21 cellular contexts compared by ENCODE assay signal in the genomic region with DNA sequence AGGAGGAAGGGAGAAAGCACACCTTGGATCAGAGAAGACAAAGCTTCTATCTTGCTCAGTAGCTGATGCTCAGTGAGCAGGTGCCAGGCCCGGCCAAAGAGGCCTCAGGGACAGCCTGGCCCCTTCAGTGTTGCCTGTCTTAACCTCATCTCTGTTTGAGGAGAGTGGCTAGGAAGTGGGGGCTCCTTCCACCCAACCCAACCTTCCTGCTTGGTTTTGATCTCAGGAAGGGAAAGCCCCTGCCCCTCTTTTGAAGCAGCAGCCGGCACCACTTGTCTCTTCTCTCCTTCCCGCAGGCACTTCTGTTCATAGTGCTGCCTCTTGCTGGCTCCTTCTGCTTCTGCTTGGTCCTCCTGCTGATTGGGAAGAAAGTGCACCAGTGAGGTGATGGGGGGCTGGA. TPM values are rescaled to one million over a fixed set of nuclear protein-coding genes. Genes with fewer than 3 reads are reported as not detected.
DNase-seq lines count a peak whose midpoint lies in the region; ATAC-seq, FAIRE-seq and TF ChIP-seq lines count a peak whose summit lies in the region.
"Had no signal": no experiment of that assay in that cellular context is flagged by ENCODE, and none has a peak within 500 bp of the region (broad histone marks: within the 10 kb centered on the region; RNA-seq: fewer than 3 reads in every experiment).

No MANE protein-coding gene starts in this region.

- H4K20me1 ChIP-seq in BLaER1 treated with 17β-estradiol and CSF1 and Interleukin-3, amounts not matched to agents 10 nM and 100 nM, result no peaks in the 10 kb centered on the region; a peak in 1 of 22 replicates

- H3K27ac ChIP-seq in BLaER1 treated with 17β-estradiol and CSF1 and Interleukin-3, amounts not matched to agents 10 nM and 100 nM, result peak overlapping the region in 6 of 11 experiments; percentile 15 to 99 (median 80); a peak in 10 of 22 replicates
- H3K27ac ChIP-seq: C4-2B had no signal

- no peaks in the 10 kb centered on the region for H3K36me3 Mint-ChIP-seq in activated CD4-positive, alpha-beta T cell treated with anti-CD3 and anti-CD28 coated beads for 36 hours (ENCODE audit: low read depth)

- H3K9me3 Mint-ChIP-seq in activated CD4-positive, alpha-beta T cell treated with anti-CD3 and anti-CD28 coated beads for 36 hours (ENCODE audit: low read depth), result no peaks in the 10 kb centered on the region
- H3K9me3 Mint-ChIP-seq: GM23338 had no signal

- H3K4me3 ChIP-seq in BLaER1 treated with 17β-estradiol and CSF1 and Interleukin-3, amounts not matched to agents 10 nM and 100 nM, result no peak overlapping the region; a peak in 1 of 20 replicates
- H3K4me3 ChIP-seq: GM23338, K562, MG63 had no signal

- POLR2A ChIA-PET in activated CD4-positive, alpha-beta T cell treated with anti-CD3 and anti-CD28 coated beads for 36 hours (lab: Charles Lee), result no interaction called here

- peaks cover 0 to 13% (median 0%) of the 10 kb centered on the region in 11 experiments; a peak in 3 of 22 replicates for H3K27me3 ChIP-seq in BLaER1 treated with 17β-estradiol and CSF1 and Interleukin-3, amounts not matched to agents 10 nM and 100 nM

- H3K27me3 Mint-ChIP-seq in activated CD4-positive, alpha-beta T cell treated with anti-CD3 and anti-CD28 coated beads for 36 hours, result peaks cover 2% of the 10 kb centered on the region

- H3K9ac ChIP-seq in BLaER1 treated with 17β-estradiol and CSF1 and Interleukin-3, amounts not matched to agents 10 nM and 100 nM, result peak overlapping the region in 4 of 11 experiments; percentile 13 to 99 (median 40); a peak in 6 of 22 replicates

- no peak for TF ChIP-seq POLR2A in GM12892 (IDR thresholded peaks at IDR 0.05; ENCODE audit: low read depth, low read length)

- H3K4me1 Mint-ChIP-seq in activated CD4-positive, alpha-beta T cell treated with anti-CD3 and anti-CD28 coated beads for 36 hours, result peaks cover 14% of the 10 kb centered on the region

- H3K27ac Mint-ChIP-seq in activated CD4-positive, alpha-beta T cell treated with anti-CD3 and anti-CD28 coated beads for 36 hours, result no peak overlapping the region
- H3K27ac Mint-ChIP-seq: GM23338 had no signal

- peaks cover 12 to 40% (median 34%) of the 10 kb centered on the region in 11 experiments for H3K9me3 ChIP-seq in BLaER1 treated with 17β-estradiol and CSF1 and Interleukin-3, amounts not matched to agents 10 nM and 100 nM (replicated peaks in 1 of 11)
- H3K9me3 ChIP-seq: MG63 had no signal

- peak; percentile 7 for DNase-seq in activated CD4-positive, alpha-beta T cell treated with anti-CD3 and anti-CD28 coated beads for 36 hours
- DNase-seq in activated CD4-positive, alpha-beta T cell treated with anti-CD3 and anti-CD28 coated beads for 1 hour, result no peak
- DNase-seq in Kasumi-1 (lab: John Stamatoyannopoulos, UW) (peak; percentile 44 to 50), cerebellum (ENCODE audit: low spot score) (peak; percentile 19), DMS79 treated with DMSO at 0.1 percent for 48 hours (lab: John Stamatoyannopoulos, UW) (no peak), GM12892 (ENCODE audit: insufficient read length) (no peak)
- DNase-seq: COR-L47, DMS153, MG63, NCI-H1092 treated with DMSO at 0.1 percent for 48 hours, NCI-H1694, NCI-H2171, NCI-H446 treated with DMSO at 0.1 percent for 48 hours, NCI-H774, SHP77 treated with DMSO at 0.1 percent for 48 hours had no signal

- ATAC-seq in activated CD4-positive, alpha-beta T cell treated with anti-CD3 and anti-CD28 coated beads for 36 hours, result no peak
- ATAC-seq in HG02610 (IDR thresholded peaks at IDR 0.05; ENCODE audit: unreplicated experiment), result no peak
- ATAC-seq: GM23338, K562 had no signal

- CTCF ChIA-PET in activated CD4-positive, alpha-beta T cell treated with anti-CD3 and anti-CD28 coated beads for 36 hours (lab: Charles Lee), result no interaction called here

- H3K4me3 Mint-ChIP-seq in activated CD4-positive, alpha-beta T cell treated with anti-CD3 and anti-CD28 coated beads for 36 hours, result no peak overlapping the region
- H3K4me3 Mint-ChIP-seq: GM23338 had no signal

- intact Hi-C loops in activated CD4-positive, alpha-beta T cell treated with anti-CD3 and anti-CD28 coated beads for 36 hours (cut with DNase I, micrococcal nuclease), result no loop called here

- H3K36me3 ChIP-seq in BLaER1 treated with 17β-estradiol and CSF1 and Interleukin-3, amounts not matched to agents 10 nM and 100 nM, result 0 out of 22 replicates have a peak, but pooled peaks cover 0 to 5% (median 0%) of the 10 kb centered on the region in 11 experiments
- H3K36me3 ChIP-seq: MG63 had no signal

- FAIRE-seq in GM12892 (lab: Jason Lieb, UNC), result no peak
- FAIRE-seq: G401.6, K562 had no signal

- H3K4me2 ChIP-seq in BLaER1 treated with 17β-estradiol and CSF1 and Interleukin-3, amounts not matched to agents 10 nM and 100 nM, result peak overlapping the region in 10 of 11 experiments; percentile 1 to 81 (median 74); a peak in 19 of 22 replicates
- H3K4me2 ChIP-seq: GM23338 had no signal

- H3K4me1 ChIP-seq in BLaER1 treated with 17β-estradiol and CSF1 and Interleukin-3, amounts not matched to agents 10 nM and 100 nM, result peaks cover 6 to 69% (median 52%) of the 10 kb centered on the region in 10 experiments; a peak in 18 of 20 replicates

RNA-seq across cellular contexts. Expression of a gene that starts 2.4 kb away (rescaled TPM):
- total RNA-seq in activated CD4-positive, alpha-beta T cell treated with anti-CD3 and anti-CD28 coated beads for 36 hours, result 1 to 10 TPM; 1.3 to 2.2 TPM
- total RNA-seq in cerebellum, result 139 TPM
- 0.06 TPM for polyA plus RNA-seq in GM12892 (2012; ENCODE audit: missing spikeins)

Comparison
In these comparisons a context has a peak if more than half of its experiments do, and no peak if none do; other contexts are left out.
1. DNase-seq: peak in activated CD4-positive, alpha-beta T cell treated with anti-CD3 and anti-CD28 coated beads for 36 hours (single experiment), Kasumi-1 (2 of 2) and cerebellum (single experiment); none in activated CD4-positive, alpha-beta T cell treated with anti-CD3 and anti-CD28 coated beads for 1 hour (single experiment), DMS79 treated with DMSO at 0.1 percent for 48 hours (single experiment) and GM12892 (single experiment).
2. RNA of a gene that starts 2.4 kb away (total RNA-seq): 139 TPM in cerebellum (single experiment); 1.3 to 2.2 TPM in activated CD4-positive, alpha-beta T cell treated with anti-CD3 and anti-CD28 coated beads for 36 hours; every median in the first group is over 10 times any median in the second.